ENCODE assay signal across 1 cellular context in genomic region chr11:118980191-118980881, GRCh38.
TF ChIP-seq lines count a peak whose summit lies in the region.

No MANE protein-coding gene starts in this region.

TF ChIP-seq in K562, 482 proteins besides CTCF, POLR2A, EP300 and RAD21 (continued from another document and continues in another):
- TF ChIP-seq STAT6 (CRISPR knock-in tag; IDR thresholded peaks at IDR 0.05) (no peak), IRF2 (CRISPR knock-in tag; IDR thresholded peaks at IDR 0.05) (no peak), PHF20 (IDR thresholded peaks at IDR 0.05; ENCODE audit: partially characterized antibody) (peak; percentile 77), HSF4 (CRISPR knock-in tag; IDR thresholded peaks at IDR 0.05; ENCODE audit: borderline replicate concordance) (no peak), MGA (IDR thresholded peaks at IDR 0.05) (peak; percentile 98), ATF3 (IDR thresholded peaks at IDR 0.05) (no peak; the same call in 1 of the 2 replicates), ATF3 (CRISPR knock-in tag; conservative IDR thresholded peaks at IDR 0.05) (no peak), ARID4B (CRISPR knock-in tag; IDR thresholded peaks at IDR 0.05) (0 out of 2 replicates have a peak, but pooled peaks have one; percentile 52), SOX6 (IDR thresholded peaks at IDR 0.05) (peak; percentile 67), RREB1 (CRISPR knock-in tag; IDR thresholded peaks at IDR 0.05) (no peak), HDAC2 (IDR thresholded peaks at IDR 0.05) (peak; percentile 92), CBX8 (IDR thresholded peaks at IDR 0.05; ENCODE audit: borderline replicate concordance, extremely low read depth, low read depth, low read length, poor library complexity, severe bottlenecking) (no peak), GTF2B (IDR thresholded peaks at IDR 0.05; ENCODE audit: extremely low read depth, insufficient read length) (no peak), RB1 (IDR thresholded peaks at IDR 0.05; ENCODE audit: low read depth) (no peak; the same call in 1 of the 2 replicates), MXI1 (IDR thresholded peaks at IDR 0.05; ENCODE audit: low read depth, low read length) (peak; percentile 35; the same call in 1 of the 2 replicates), ESRRB (CRISPR knock-in tag; IDR thresholded peaks at IDR 0.05; ENCODE audit: borderline replicate concordance) (no peak), MECOM (CRISPR knock-in tag; IDR thresholded peaks at IDR 0.05) (peak; percentile 30; the same call in 1 of the 2 replicates), HMGN3 (IDR thresholded peaks at IDR 0.05; ENCODE audit: borderline replicate concordance, extremely low read depth, insufficient read length, low read depth, low read length) (peak; percentile 61), ZNF282 (CRISPR knock-in tag; IDR thresholded peaks at IDR 0.05) (no peak), RFX5 (IDR thresholded peaks at IDR 0.05; ENCODE audit: low read depth, low read length) (no peak), ZNF445 (CRISPR knock-in tag; IDR thresholded peaks at IDR 0.05; ENCODE audit: low read depth) (no peak), NCOA1 (IDR thresholded peaks at IDR 0.05; ENCODE audit: low read depth) (peak; percentile 70)
